In genomic region chr13:24033527-24034302, GRCh38 we compare ENCODE assay signal across 1 cellular context.
TF ChIP-seq lines count a peak whose summit lies in the region.

No MANE protein-coding gene starts in this region.

TF ChIP-seq in H1, 55 proteins besides CTCF, POLR2A, EP300 and RAD21:
- TF ChIP-seq SIN3A (conservative IDR thresholded peaks at IDR 0.05 in 1 of 2, IDR thresholded peaks at IDR 0.05 in 1 of 2; ENCODE audit: low read depth in 1 of 2, low read length in 2 of 2) = no peak
- no peak for TF ChIP-seq CBX8 (IDR thresholded peaks at IDR 0.05; ENCODE audit: borderline replicate concordance, low read depth, low read length)
